Comparison of ENCODE assay signal across 22 cellular contexts in the genomic region with DNA sequence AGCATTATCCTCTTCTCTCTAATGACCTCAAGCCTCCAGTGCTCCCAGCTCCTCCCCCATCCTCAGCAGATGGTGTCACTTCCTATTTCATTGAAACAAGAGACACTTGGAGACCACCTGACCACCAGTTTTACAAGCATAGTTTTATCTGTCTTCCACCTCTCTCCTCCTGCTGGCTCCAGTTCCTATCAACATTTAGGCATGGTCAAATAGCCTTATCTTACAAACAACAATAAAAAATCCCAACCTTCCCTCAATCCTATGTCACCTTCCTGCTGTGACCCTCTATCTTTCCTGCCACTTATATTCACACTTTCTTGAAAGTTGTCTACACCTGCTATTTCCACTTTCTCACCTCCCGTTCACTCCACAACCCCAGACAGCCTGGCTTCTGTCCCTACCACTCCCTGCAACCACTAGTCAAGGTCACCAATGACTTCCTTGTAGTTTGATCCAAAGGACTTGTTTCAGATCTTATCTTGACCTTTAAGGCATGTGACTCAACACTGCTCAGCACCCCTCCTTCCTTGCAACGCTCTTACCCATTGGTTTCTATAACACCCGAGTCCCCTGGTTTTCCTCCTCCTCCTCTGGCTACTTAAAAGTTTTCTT. TPM values are rescaled to one million over a fixed set of nuclear protein-coding genes. Genes with fewer than 3 reads are reported as not detected.
A peak's percentile ranks its signal among the peaks of the same experiment; 100 is the strongest.
DNase-seq lines count a peak whose midpoint lies in the region; ATAC-seq, FAIRE-seq and TF ChIP-seq lines count a peak whose summit lies in the region.
"Had no signal": no experiment of that assay in that cellular context is flagged by ENCODE, and none has a peak within 500 bp of the region (broad histone marks: within the 10 kb centered on the region; RNA-seq: fewer than 3 reads in every experiment).

No MANE protein-coding gene starts in this region.

- no peak overlapping the region for H2BK120ac ChIP-seq in H1 (replicated peaks; ENCODE audit: low read depth, low read length)

- no peak overlapping the region for H3K9ac ChIP-seq in H1 (replicated peaks in 1 of 4; ENCODE audit: extremely low read depth in 1 of 4, low read depth in 3 of 4, low read length in 3 of 4)

- H3K27me3 ChIP-seq in right atrium auricular region = no peaks in the 10 kb centered on the region
- peaks cover 64% of the 10 kb centered on the region for H3K27me3 ChIP-seq in left ventricle myocardium inferior (ENCODE audit: low read depth)
- peaks cover 22 to 55% (median 41%) of the 10 kb centered on the region in 4 experiments for H3K27me3 ChIP-seq in H1 (replicated peaks in 1 of 4; ENCODE audit: control insufficient read depth in 3 of 4, extremely low read depth in 1 of 4, insufficient read depth in 3 of 4, low read length in 3 of 4)
- H3K27me3 ChIP-seq in stomach = peaks cover 0 to 32% (median 16%) of the 10 kb centered on the region in 3 donors
- H3K27me3 ChIP-seq: vagina had no signal

- DNase-seq in right atrium auricular region (ENCODE audit: low spot score) (no peak), left ventricle myocardium inferior (no peak), NCI-H524 treated with DMSO at 0.1 percent for 48 hours (lab: John Stamatoyannopoulos, UW) (peak; percentile 11), H1 (ENCODE audit: low read depth in 1 of 2, low spot score in 2 of 2) (no peak), stomach (peak; percentile 52)
- DNase-seq: activated CD8-positive, alpha-beta memory T cell treated with anti-CD3 and anti-CD28 coated beads, Interleukin-2, amount 50 U/mL, for 4 hours; activated gamma-delta T cell treated with Interleukin-2 at 50 U/mL for 16 hours; anterior cingulate cortex; CD4-positive, CD25-positive, alpha-beta regulatory T cell; H9; MM.1S; NCI-H748 treated with DMSO at 0.1 percent for 48 hours; psoas muscle; T-helper 1 cell had no signal

- H3K36me3 ChIP-seq in right atrium auricular region = no peaks in the 10 kb centered on the region
- no peaks in the 10 kb centered on the region for H3K36me3 ChIP-seq in left ventricle myocardium inferior
- H3K36me3 ChIP-seq in H1 (ENCODE audit: control insufficient read depth in 2 of 4, insufficient read depth in 4 of 4, low read length in 3 of 4) = peaks cover 0 to 3% (median 0%) of the 10 kb centered on the region in 4 experiments; a peak in 1 of 8 replicates
- no peaks in the 10 kb centered on the region for H3K36me3 ChIP-seq in stomach
- H3K36me3 ChIP-seq: vagina had no signal

- H3K79me2 ChIP-seq in H1 (ENCODE audit: control insufficient read depth in 1 of 2, insufficient read depth in 2 of 2, low read length in 2 of 2) = no peaks in the 10 kb centered on the region

- CTCF ChIA-PET in H1 (lab: Charles Lee; ENCODE audit: partially characterized antibody) = interaction anchor here (1.2 to 2.6 kb wide), 3 partner anchors 12 to 19 kb away, joined by 3 to 11 read pairs (median 4); no protein-coding TSS in a partner anchor

- no peak for TF ChIP-seq POLR2A in H1 (IDR thresholded peaks at IDR 0.05; ENCODE audit: control extremely low read depth in 1 of 2, low read depth in 2 of 2, low read length in 2 of 2)
- no peak for TF ChIP-seq POLR2A in stomach (IDR thresholded peaks at IDR 0.05)

- H3K4me3 ChIP-seq in right atrium auricular region (no peak overlapping the region), left ventricle myocardium inferior (no peak overlapping the region), H1 (ENCODE audit: extremely low read depth in 1 of 4, insufficient read depth in 2 of 4, low read depth in 3 of 4, low read length in 4 of 4) (no peak overlapping the region), stomach (no peak overlapping the region)
- H3K4me3 ChIP-seq: psoas muscle, vagina had no signal

- H3K23ac ChIP-seq in H1 (ENCODE audit: insufficient read length) = no peak overlapping the region

- H2BK20ac ChIP-seq in H1 (ENCODE audit: low read length) = no peak overlapping the region

- no peak overlapping the region for H3K56ac ChIP-seq in H1 (replicated peaks; ENCODE audit: insufficient read length, low read depth, low read length)

- FAIRE-seq in H1 (lab: Jason Lieb, UNC) = no peak
- FAIRE-seq: endometrium had no signal

- H2AK5ac ChIP-seq in H1 (ENCODE audit: low read depth, low read length) = no peak overlapping the region

- H3K79me1 ChIP-seq in H1 (ENCODE audit: low read depth, low read length) = no peaks in the 10 kb centered on the region

- TF ChIP-seq CTCF in right atrium auricular region (IDR thresholded peaks at IDR 0.05) (no peak), left ventricle myocardium inferior (IDR thresholded peaks at IDR 0.05; ENCODE audit: borderline replicate concordance) (no peak), H1 (IDR thresholded peaks at IDR 0.05; ENCODE audit: control extremely low read depth in 1 of 3, insufficient read depth in 1 of 3, low read depth in 1 of 3, low read length in 3 of 3) (no peak), stomach (IDR thresholded peaks at IDR 0.05) (no peak)

- no peak overlapping the region for H3K14ac ChIP-seq in H1 (ENCODE audit: insufficient read length)

- peak overlapping the region; percentile 40; the same call in 1 of the 2 replicates for H2BK12ac ChIP-seq in H1 (ENCODE audit: low read depth, low read length)

- H4K20me1 ChIP-seq in H1 (replicated peaks in 1 of 2; ENCODE audit: control insufficient read depth in 1 of 2, insufficient read depth in 2 of 2, low read length in 2 of 2) = no peaks in the 10 kb centered on the region

- WGBS in H1 (ENCODE audit: extremely low coverage in 1 of 2, insufficient coverage in 1 of 2, insufficient read length in 1 of 2, insufficient replicate concordance in 2 of 2, low coverage in 1 of 2, low lambda C conversion rate in 2 of 2, missing lambda C conversion rate in 1 of 2), 2 experiments = 82% methylated on average over 3 of the region's 3 CpGs; no CpG with 5 or more reads in 1 of the 2 experiments
- WGBS in stomach, 5 donors = 13 to 51% (median 41%) methylated on average over 3 of the region's 3 CpGs

- ATAC-seq in GM18517 (IDR thresholded peaks at IDR 0.05; ENCODE audit: unreplicated experiment) (no peak), GM19463 (IDR thresholded peaks at IDR 0.05; ENCODE audit: unreplicated experiment) (no peak), HG03039 (IDR thresholded peaks at IDR 0.05; ENCODE audit: unreplicated experiment) (no peak)
- ATAC-seq: natural killer cell treated with Interleukin-12 subunit alpha and Interleukin-12 subunit beta and Interleukin-15 and Interleukin-18, amount 100 ng/mL, for 72 hours; psoas muscle had no signal

- H3K23me2 ChIP-seq in H1 (ENCODE audit: low read depth, low read length) = peaks cover 9% of the 10 kb centered on the region; the same call in 1 of the 2 replicates

- POLR2A ChIA-PET in H1 (lab: Charles Lee; ENCODE audit: partially characterized antibody) = no interaction called here

- H4K91ac ChIP-seq in H1 (replicated peaks; ENCODE audit: insufficient read length, low read length) = no peak overlapping the region

- H2AFZ ChIP-seq in H1 (ENCODE audit: low read length) = no peak overlapping the region

- H3K4me1 ChIP-seq in right atrium auricular region = peaks cover 0 to 18% of the 10 kb centered on the region in 2 donors
- H3K4me1 ChIP-seq in left ventricle myocardium inferior = peaks cover 26% of the 10 kb centered on the region
- peaks cover 3 to 12% (median 7%) of the 10 kb centered on the region in 4 experiments; a peak in 5 of 7 replicates for H3K4me1 ChIP-seq in H1 (replicated peaks in 1 of 4; ENCODE audit: control insufficient read depth in 3 of 4, insufficient read depth in 4 of 4, low read length in 3 of 4)
- peaks cover 10 to 29% (median 23%) of the 10 kb centered on the region in 4 donors for H3K4me1 ChIP-seq in stomach
- H3K4me1 ChIP-seq: psoas muscle had no signal

- H3K9me3 ChIP-seq in right atrium auricular region (no peaks in the 10 kb centered on the region), left ventricle myocardium inferior (replicated peaks) (no peaks in the 10 kb centered on the region), H1 (ENCODE audit: insufficient read depth in 2 of 2, low read depth in 1 of 2, low read length in 1 of 2) (no peaks in the 10 kb centered on the region), stomach (no peaks in the 10 kb centered on the region)
- H3K9me3 ChIP-seq: psoas muscle, vagina had no signal

- H3K27ac ChIP-seq in right atrium auricular region = peak overlapping the region; percentile 68 to 72
- no peak overlapping the region for H3K27ac ChIP-seq in left ventricle myocardium inferior (replicated peaks)
- no peak overlapping the region for H3K27ac ChIP-seq in H1 (ENCODE audit: low read depth, low read length)
- peak overlapping the region; percentile 37 to 49 (median 39) for H3K27ac ChIP-seq in stomach
- H3K27ac ChIP-seq: psoas muscle, vagina had no signal

- no peak overlapping the region for H3K4me2 ChIP-seq in H1 (ENCODE audit: insufficient read depth in 1 of 2, low read depth in 2 of 2, low read length in 2 of 2)

- H4K5ac ChIP-seq in H1 (ENCODE audit: insufficient read length, low read depth, low read length) = no peak overlapping the region

- TF ChIP-seq RAD21 in H1 (IDR thresholded peaks at IDR 0.05 in 1 of 2, conservative IDR thresholded peaks at IDR 0.05 in 1 of 2; ENCODE audit: low read depth in 2 of 2, low read length in 2 of 2) = no peak

- H3K18ac ChIP-seq in H1 (ENCODE audit: extremely low read depth, low read length) = no peak overlapping the region; the same call in 1 of the 2 replicates

- no peak overlapping the region for H2BK15ac ChIP-seq in H1 (ENCODE audit: low read length)

- H2BK5ac ChIP-seq in H1 (ENCODE audit: low read depth, low read length) = peak overlapping the region; percentile 6; the same call in 1 of the 2 replicates

- TF ChIP-seq EP300 in H1 (IDR thresholded peaks at IDR 0.05; ENCODE audit: borderline replicate concordance in 1 of 2, low read depth in 2 of 2, low read length in 2 of 2) (no peak), stomach (IDR thresholded peaks at IDR 0.05) (no peak)

- no peak overlapping the region for H4K8ac ChIP-seq in H1 (ENCODE audit: extremely low read depth, insufficient read depth, low read length)

- no peak overlapping the region for H3K4ac ChIP-seq in H1 (replicated peaks; ENCODE audit: insufficient read length, low read depth, low read length)

- intact Hi-C loops in left ventricle myocardium inferior (cut with micrococcal nuclease) = no loop called here
- intact Hi-C loops in stomach (cut with DNase I; ENCODE audit: low total_unique reads) = no loop called here

RNA-seq across cellular contexts. Expression of gene NTN1, which starts 4.3 kb away (rescaled TPM):
- total RNA-seq in right atrium auricular region (100 to 1,000 TPM; 142 to 163 TPM), left ventricle myocardium inferior (60.3 TPM), stomach (10 to 100 TPM in 2 of 5 donors, 1 to 10 TPM in 3; 5.8 to 56.2 (median 9.0) TPM)
- total RNA-seq in H1 (2021; fragmentation: NEBNext Ultra II Directional; extraction: Animal tissue kit (Norgen Biotek cat#: 25700)) = 2.0 and 2.3 TPM in 2 replicates
- polyA plus RNA-seq in H1 (2011; rRNA removed) (2.0 and 3.6 TPM in 2 replicates), stomach (10 to 100 TPM in 1 of 3 donors, 1 to 10 TPM in 2; 2.9 to 16.6 (median 3.3) TPM)
- 2.2 TPM for polyA plus RNA-seq in H1 (2011; cell fraction: cytosol; rRNA removed)
- polyA plus RNA-seq in H1 (2011; cell fraction: nucleus; rRNA removed) = 4.4 TPM
- 1.5 to 2.2 TPM (median 2.1 TPM) in 4 replicates for polyA plus RNA-seq in H1 (2012, experiment 1 of 2)
- polyA plus RNA-seq in H1 (2012, experiment 2 of 2) = 1.9 TPM
- polyA plus RNA-seq in H1 (2013, experiment 1 of 2) = 2.0 TPM
- polyA plus RNA-seq in H1 (2013, experiment 2 of 2) = 2.1 TPM
- polyA minus RNA-seq in H1 (2011; rRNA and poly(A)+ RNA removed) = 1.2 and 1.4 TPM in 2 replicates
- 2.0 TPM for polyA minus RNA-seq in H1 (2011; cell fraction: cytosol; rRNA and poly(A)+ RNA removed)
- 6.2 TPM for polyA minus RNA-seq in H1 (2011; cell fraction: nucleus; rRNA and poly(A)+ RNA removed)
- total RNA-seq: CD4-positive, CD25-positive, alpha-beta regulatory T cell; HT1080 had no signal

RNA-seq across cellular contexts. Expression of gene PIK3R5, which starts 51.5 kb away (rescaled TPM):
- 1 to 10 TPM; 5.0 to 7.5 TPM for total RNA-seq in right atrium auricular region
- 2.7 TPM for total RNA-seq in left ventricle myocardium inferior
- total RNA-seq in H1 (2021; fragmentation: NEBNext Ultra II Directional; extraction: Animal tissue kit (Norgen Biotek cat#: 25700)) = 4.3 and 4.5 TPM in 2 replicates
- 2.7 and 4.2 TPM in 2 replicates for polyA plus RNA-seq in H1 (2011; rRNA removed)
- 2.9 TPM for polyA plus RNA-seq in H1 (2011; cell fraction: cytosol; rRNA removed)
- polyA plus RNA-seq in H1 (2011; cell fraction: nucleus; rRNA removed) = 6.8 TPM
- polyA plus RNA-seq in H1 (2012, experiment 1 of 2) = 3.5 to 6.0 TPM (median 3.9 TPM) in 4 replicates
- 2.5 TPM for polyA plus RNA-seq in H1 (2012, experiment 2 of 2)
- 3.0 TPM for polyA plus RNA-seq in H1 (2013, experiment 1 of 2)
- polyA plus RNA-seq in H1 (2013, experiment 2 of 2) = 2.9 TPM
- 4.7 and 5.2 TPM in 2 replicates for polyA minus RNA-seq in H1 (2011; rRNA and poly(A)+ RNA removed)
- polyA minus RNA-seq in H1 (2011; cell fraction: cytosol; rRNA and poly(A)+ RNA removed) = 4.8 TPM
- 6.2 TPM for polyA minus RNA-seq in H1 (2011; cell fraction: nucleus; rRNA and poly(A)+ RNA removed)
- 10 to 100 TPM in 2 of 5 donors, 1 to 10 TPM in 2, not detected in 1; 5.1 to 29.8 (median 13.2) TPM for total RNA-seq in stomach
- polyA plus RNA-seq in stomach = 1 to 10 TPM in 2 of 3 donors, under 1 TPM in 1; 0.90 to 3.4 (median 2.9) TPM
- total RNA-seq: chondrocyte, HT1080 had no signal

Comparison
In these comparisons a context has a peak if more than half of its experiments do, and no peak if none do; other contexts are left out.
1. H3K27ac ChIP-seq: peak in right atrium auricular region (2 of 2) and stomach (5 of 5); none in left ventricle myocardium inferior (single experiment) and H1 (single experiment).
2. DNase-seq: peak in NCI-H524 treated with DMSO at 0.1 percent for 48 hours (single experiment) and stomach (single experiment); none in right atrium auricular region (single experiment), left ventricle myocardium inferior (single experiment) and H1 (0 of 2).